In the genomic region with DNA sequence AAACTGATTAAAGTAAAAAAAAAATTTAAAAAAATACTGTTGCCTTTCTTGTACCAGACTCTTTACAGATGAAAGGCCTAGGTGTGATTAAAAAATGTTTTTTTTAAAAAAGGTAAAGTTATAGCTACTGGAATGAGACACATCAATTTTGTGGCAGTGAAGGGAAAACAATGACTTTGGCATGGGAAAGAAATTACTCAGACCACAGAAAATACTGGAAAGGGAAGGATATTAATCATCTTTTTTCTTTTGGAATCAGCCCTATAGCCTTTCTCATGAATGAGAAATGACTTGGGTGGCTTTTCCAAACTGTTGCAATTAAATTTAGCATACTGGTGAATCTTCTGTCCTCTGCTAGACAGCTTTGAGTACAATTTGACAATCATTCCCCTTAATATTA, we compare ENCODE assay signal across 20 cellular contexts.
DNase-seq lines count a peak whose midpoint lies in the region; ATAC-seq and TF ChIP-seq lines count a peak whose summit lies in the region.
"Had no signal": no experiment of that assay in that cellular context is flagged by ENCODE, and none has a peak within 500 bp of the region (broad histone marks: within the 10 kb centered on the region; RNA-seq: fewer than 3 reads in every experiment).

No MANE protein-coding gene starts in this region.

- no TSS peak for BruUV-seq in HCT116 (replicated peaks; lab: Mats Ljungman, UMichigan)

- TF ChIP-seq CTCF in HCT116 (IDR thresholded peaks at IDR 0.05 in 2 of 3, conservative IDR thresholded peaks at IDR 0.05 in 1 of 3; ENCODE audit: borderline replicate concordance in 1 of 3, insufficient read depth in 1 of 3, low read depth in 2 of 3, low read length in 2 of 3), result no peak
- TF ChIP-seq CTCF in fibroblast of mammary gland (conservative IDR thresholded peaks at IDR 0.05; ENCODE audit: control insufficient read depth, insufficient read depth, low read depth, low read length), result no peak
- TF ChIP-seq CTCF in ovary (IDR thresholded peaks at IDR 0.05), result no peak
- TF ChIP-seq CTCF in left ventricle myocardium inferior (IDR thresholded peaks at IDR 0.05; ENCODE audit: borderline replicate concordance), result no peak

- no peaks in the 10 kb centered on the region for H4K20me1 ChIP-seq in HCT116 (ENCODE audit: insufficient read depth)

- H3K4me3 ChIP-seq in HCT116 (replicated peaks in 1 of 2; ENCODE audit: low read depth in 1 of 2, low read length in 2 of 2), result no peak overlapping the region
- H3K4me3 ChIP-seq in fibroblast of mammary gland (ENCODE audit: control insufficient read depth, low read depth, low read length), result no peak overlapping the region
- no peak overlapping the region for H3K4me3 ChIP-seq in ovary
- H3K4me3 ChIP-seq in left ventricle myocardium inferior, result no peak overlapping the region
- H3K4me3 ChIP-seq: dorsolateral prefrontal cortex, testis had no signal

- 0 out of 2 replicates have a peak overlapping the region, but pooled peaks have one; percentile 42 for H3K4me2 ChIP-seq in HCT116 (ENCODE audit: low read length)

- H3K9me3 ChIP-seq in HCT116 (ENCODE audit: control insufficient read depth in 1 of 2, insufficient read depth in 1 of 2, low read depth in 1 of 2, low read length in 2 of 2) (no peaks in the 10 kb centered on the region; a peak in 1 of 4 replicates), ovary (no peaks in the 10 kb centered on the region), left ventricle myocardium inferior (replicated peaks) (peaks cover 8% of the 10 kb centered on the region)
- H3K9me3 ChIP-seq: testis had no signal

- peaks cover 0 to 10% of the 10 kb centered on the region in 2 experiments; a peak in 2 of 4 replicates for H3K4me1 ChIP-seq in HCT116 (ENCODE audit: control insufficient read depth in 1 of 2, insufficient read depth in 2 of 2, low read length in 2 of 2)
- no peaks in the 10 kb centered on the region for H3K4me1 ChIP-seq in ovary (ENCODE audit: insufficient read depth)
- H3K4me1 ChIP-seq in left ventricle myocardium inferior, result no peaks in the 10 kb centered on the region
- H3K4me1 ChIP-seq: testis had no signal

- H2AFZ ChIP-seq in HCT116 (ENCODE audit: low read depth, low read length, poor library complexity, severe bottlenecking), result peak overlapping the region; percentile 24

- no peak overlapping the region for H3K9ac ChIP-seq in HCT116 (ENCODE audit: low read length)

- TF ChIP-seq EP300 in ovary (IDR thresholded peaks at IDR 0.05), result no peak

- DNase-seq in HCT116 (ENCODE audit: low read depth, low spot score) (no peak), RPMI7951 (ENCODE audit: low read depth) (peak; percentile 16), fibroblast of mammary gland (ENCODE audit: low read depth) (peak; percentile 61), pulmonary artery endothelial cell (ENCODE audit: low read depth, low spot score) (peak; percentile 24), AG20443 (ENCODE audit: low spot score) (no peak), ovary (no peak), left ventricle myocardium inferior (no peak)
- DNase-seq: activated CD8-positive, alpha-beta memory T cell treated with anti-CD3 and anti-CD28 coated beads for 24 hours; activated effector memory CD4-positive, alpha-beta T cell treated with anti-CD3 and anti-CD28 coated beads, Interleukin-2, amount 50 U/mL, for 16 hours; activated naive CD8-positive, alpha-beta T cell treated with anti-CD3 and anti-CD28 coated beads, Interleukin-2, amount 10 ng/mL, durations not matched to agents 7 days and 5 days; dorsolateral prefrontal cortex; left cardiac atrium; mesendoderm; MM.1S; NCI-H1417; NCI-H82; stimulated activated naive CD4-positive, alpha-beta T cell treated with Interleukin-2 at 50 U/mL for 16 hours; T-helper 17 cell; testis had no signal

- no peak for ATAC-seq in HCT116
- ATAC-seq: left cardiac atrium, T-helper 17 cell had no signal

- intact Hi-C loops in HCT116 (cut with micrococcal nuclease) (no loop called here), ovary (cut with DNase I) (no loop called here), left ventricle myocardium inferior (cut with micrococcal nuclease) (no loop called here)

- H3K9me2 ChIP-seq in HCT116 (ENCODE audit: insufficient read depth), result no peaks in the 10 kb centered on the region; the same call in 1 of the 2 replicates

- H3K27ac ChIP-seq in HCT116 (ENCODE audit: low read depth, low read length) (no peak overlapping the region), ovary (no peak overlapping the region), left ventricle myocardium inferior (replicated peaks) (no peak overlapping the region)
- H3K27ac ChIP-seq: dorsolateral prefrontal cortex, RWPE1, testis had no signal

- POLR2A ChIA-PET in HCT116 (lab: Charles Lee), result no interaction called here

- RAD21 ChIA-PET in HCT116 (lab: Charles Lee; ENCODE audit: low non-redundant PET in 1 of 2, low total read pairs in 2 of 2, uncharacterized antibody in 2 of 2, unreplicated experiment in 2 of 2), result no interaction called here

- no peak for TF ChIP-seq RAD21 in HCT116 (IDR thresholded peaks at IDR 0.05; ENCODE audit: low read depth)

- H3K36me3 ChIP-seq in HCT116 (ENCODE audit: control insufficient read depth in 1 of 2, insufficient read depth in 2 of 2, low read length in 2 of 2) (no peaks in the 10 kb centered on the region), ovary (no peaks in the 10 kb centered on the region), left ventricle myocardium inferior (no peaks in the 10 kb centered on the region)

- H3K79me2 ChIP-seq in HCT116 (ENCODE audit: insufficient read depth, low read length), result no peaks in the 10 kb centered on the region

- no peak for TF ChIP-seq POLR2A in HCT116 (IDR thresholded peaks at IDR 0.05; ENCODE audit: borderline replicate concordance, extremely low read depth, insufficient read depth, insufficient read length)
- TF ChIP-seq POLR2A in ovary (IDR thresholded peaks at IDR 0.05), result no peak

- CTCF ChIA-PET in HCT116 (lab: Charles Lee), result no interaction called here

- no peaks in the 10 kb centered on the region for H3K27me3 ChIP-seq in HCT116 (ENCODE audit: insufficient read depth, low read length)
- H3K27me3 ChIP-seq in ovary, result no peaks in the 10 kb centered on the region
- no peaks in the 10 kb centered on the region for H3K27me3 ChIP-seq in left ventricle myocardium inferior (ENCODE audit: low read depth)
- H3K27me3 ChIP-seq: dorsolateral prefrontal cortex, testis had no signal

TF ChIP-seq in HCT116, 20 proteins besides CTCF, POLR2A, EP300 and RAD21 (continues in another document):
- TF ChIP-seq EZH2phosphoT487 (IDR thresholded peaks at IDR 0.05; ENCODE audit: borderline replicate concordance), result no peak
- TF ChIP-seq, protein P1, sequence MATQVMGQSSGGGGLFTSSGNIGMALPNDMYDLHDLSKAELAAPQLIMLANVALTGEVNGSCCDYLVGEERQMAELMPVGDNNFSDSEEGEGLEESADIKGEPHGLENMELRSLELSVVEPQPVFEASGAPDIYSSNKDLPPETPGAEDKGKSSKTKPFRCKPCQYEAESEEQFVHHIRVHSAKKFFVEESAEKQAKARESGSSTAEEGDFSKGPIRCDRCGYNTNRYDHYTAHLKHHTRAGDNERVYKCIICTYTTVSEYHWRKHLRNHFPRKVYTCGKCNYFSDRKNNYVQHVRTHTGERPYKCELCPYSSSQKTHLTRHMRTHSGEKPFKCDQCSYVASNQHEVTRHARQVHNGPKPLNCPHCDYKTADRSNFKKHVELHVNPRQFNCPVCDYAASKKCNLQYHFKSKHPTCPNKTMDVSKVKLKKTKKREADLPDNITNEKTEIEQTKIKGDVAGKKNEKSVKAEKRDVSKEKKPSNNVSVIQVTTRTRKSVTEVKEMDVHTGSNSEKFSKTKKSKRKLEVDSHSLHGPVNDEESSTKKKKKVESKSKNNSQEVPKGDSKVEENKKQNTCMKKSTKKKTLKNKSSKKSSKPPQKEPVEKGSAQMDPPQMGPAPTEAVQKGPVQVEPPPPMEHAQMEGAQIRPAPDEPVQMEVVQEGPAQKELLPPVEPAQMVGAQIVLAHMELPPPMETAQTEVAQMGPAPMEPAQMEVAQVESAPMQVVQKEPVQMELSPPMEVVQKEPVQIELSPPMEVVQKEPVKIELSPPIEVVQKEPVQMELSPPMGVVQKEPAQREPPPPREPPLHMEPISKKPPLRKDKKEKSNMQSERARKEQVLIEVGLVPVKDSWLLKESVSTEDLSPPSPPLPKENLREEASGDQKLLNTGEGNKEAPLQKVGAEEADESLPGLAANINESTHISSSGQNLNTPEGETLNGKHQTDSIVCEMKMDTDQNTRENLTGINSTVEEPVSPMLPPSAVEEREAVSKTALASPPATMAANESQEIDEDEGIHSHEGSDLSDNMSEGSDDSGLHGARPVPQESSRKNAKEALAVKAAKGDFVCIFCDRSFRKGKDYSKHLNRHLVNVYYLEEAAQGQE (IDR thresholded peaks at IDR 0.05; ENCODE audit: low read depth), result no peak
- TF ChIP-seq JUND (IDR thresholded peaks at IDR 0.05), result no peak
- no peak for TF ChIP-seq CBX3 (IDR thresholded peaks at IDR 0.05; ENCODE audit: low read depth)
- no peak for TF ChIP-seq TCF7L2 (IDR thresholded peaks at IDR 0.05; ENCODE audit: borderline replicate concordance, extremely low read depth, insufficient read depth, insufficient read length)
- TF ChIP-seq, protein P2, sequence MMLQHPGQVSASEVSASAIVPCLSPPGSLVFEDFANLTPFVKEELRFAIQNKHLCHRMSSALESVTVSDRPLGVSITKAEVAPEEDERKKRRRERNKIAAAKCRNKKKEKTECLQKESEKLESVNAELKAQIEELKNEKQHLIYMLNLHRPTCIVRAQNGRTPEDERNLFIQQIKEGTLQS (IDR thresholded peaks at IDR 0.05), result no peak
- no peak for TF ChIP-seq SIN3A (IDR thresholded peaks at IDR 0.05; ENCODE audit: low read depth)
- no peak for TF ChIP-seq ZFX (IDR thresholded peaks at IDR 0.05)
- TF ChIP-seq ZBTB33 (IDR thresholded peaks at IDR 0.05; ENCODE audit: extremely low read depth, insufficient replicate concordance, low read length), result no peak
- TF ChIP-seq FOSL1 (IDR thresholded peaks at IDR 0.05; ENCODE audit: low read depth), result no peak
- no peak for TF ChIP-seq ZNF274 (IDR thresholded peaks at IDR 0.05; ENCODE audit: low read depth, low read length)
- no peak for TF ChIP-seq ELF1 (IDR thresholded peaks at IDR 0.05; ENCODE audit: borderline replicate concordance, low read depth)

Comparison
In these comparisons a context has a peak if more than half of its experiments do, and no peak if none do; other contexts are left out.
1. DNase-seq: peak in RPMI7951 (single experiment), fibroblast of mammary gland (single experiment) and pulmonary artery endothelial cell (single experiment); none in HCT116 (single experiment), AG20443 (single experiment), ovary (0 of 5) and left ventricle myocardium inferior (single experiment).